16 cellular contexts compared by ENCODE assay signal in the genomic region with DNA sequence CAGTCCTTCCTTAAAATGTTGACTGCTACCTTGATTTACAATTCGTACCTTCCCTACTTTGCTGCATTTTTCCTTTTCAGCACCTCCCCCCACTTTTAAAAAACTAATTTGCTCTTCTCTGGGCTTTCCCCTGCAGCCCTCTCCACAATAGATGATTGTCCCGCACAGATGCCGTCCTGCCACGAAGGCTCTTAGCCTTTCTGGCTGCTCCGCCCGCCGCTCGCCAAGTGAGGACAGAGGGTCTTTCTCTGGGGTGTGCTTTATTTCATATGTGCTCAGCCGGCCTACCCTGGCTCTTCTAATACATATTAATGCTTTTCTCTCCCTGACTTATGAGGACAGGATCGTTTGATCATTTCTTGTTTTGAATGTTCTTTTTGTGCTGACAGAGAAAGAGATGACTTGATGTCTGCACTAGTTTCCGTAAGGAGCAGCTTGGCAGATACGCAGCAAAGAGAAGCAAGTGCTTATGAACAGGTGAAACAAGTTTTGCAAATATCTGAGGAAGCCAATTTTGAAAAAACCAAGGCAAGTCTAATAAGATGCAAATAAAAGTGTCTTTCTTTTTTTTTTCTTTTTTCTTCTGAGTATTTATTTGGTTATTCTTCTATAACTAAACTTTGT.
DNase-seq lines count a peak whose midpoint lies in the region; ATAC-seq, FAIRE-seq and TF ChIP-seq lines count a peak whose summit lies in the region.
"Had no signal": no experiment of that assay in that cellular context is flagged by ENCODE, and none has a peak within 500 bp of the region (broad histone marks: within the 10 kb centered on the region; RNA-seq: fewer than 3 reads in every experiment).

No MANE protein-coding gene starts in this region.

- DNase-seq in H9 (peak; percentile 47), astrocyte (ENCODE audit: low read depth) (no peak), posterior cingulate gyrus (peak; percentile 62 to 97 (median 78)), NCI-H1105 treated with DMSO at 0.1 percent for 48 hours (lab: John Stamatoyannopoulos, UW) (no peak), omental fat pad (ENCODE audit: low spot score) (no peak), ascending aorta (ENCODE audit: low spot score in 2 of 2) (no peak)
- DNase-seq in stimulated activated naive CD8-positive, alpha-beta T cell treated with anti-CD3 and anti-CD28 coated beads, Interleukin-15, Interleukin-2, amounts not matched to agents 100 U/mL and 50 U/mL, for 24 hours: no peak
- DNase-seq: activated CD8-positive, alpha-beta memory T cell treated with anti-CD3 and anti-CD28 coated beads, Interleukin-2, amount 50 U/mL, for 4 hours; activated naive CD4-positive, alpha-beta T cell treated with anti-CD3 and anti-CD28 coated beads, Interleukin-2, amount 50 U/mL, for 16 hours; DMS 273 treated with DMSO at 0.1 percent for 48 hours; NCI-H1436; NCI-H524; spleen; stomach had no signal

- H2BK12ac ChIP-seq in H9 (ENCODE audit: insufficient read length, low read depth, low read length): no peak overlapping the region

- H3K4ac ChIP-seq in H9 (ENCODE audit: low read depth, low read length): no peak overlapping the region

- H4K20me1 ChIP-seq in H9 (ENCODE audit: control insufficient read depth, insufficient read depth, insufficient read length) (no peaks in the 10 kb centered on the region), astrocyte (ENCODE audit: insufficient read depth, low read length) (peaks cover 4% of the 10 kb centered on the region)

- no peak for ATAC-seq in omental fat pad (ENCODE audit: low FRiP score)
- ATAC-seq in stimulated activated naive CD8-positive, alpha-beta T cell treated with anti-CD3 and anti-CD28 coated beads, Interleukin-15, Interleukin-2, amounts not matched to agents 100 U/mL and 50 U/mL, for 24 hours: no peak

- H2BK120ac ChIP-seq in H9 (ENCODE audit: low read depth, low read length, poor library complexity, severe bottlenecking): no peak overlapping the region

- no peak overlapping the region for H4K91ac ChIP-seq in H9 (ENCODE audit: insufficient read length, low read depth, low read length)

- H3K4me2 ChIP-seq in H9 (ENCODE audit: insufficient read depth, insufficient read length, low read length) (peak overlapping the region; percentile 30), astrocyte (ENCODE audit: low read length) (peak overlapping the region; percentile 27)

- intact Hi-C loops in posterior cingulate gyrus (cut with DNase I): loop anchor here (2.0 kb wide), 1 partner anchor 62 kb away; a partner anchor contains a TSS
- intact Hi-C loops in ascending aorta (cut with DNase I): no loop called here

- H3K23ac ChIP-seq in H9 (ENCODE audit: insufficient read length, low read depth, low read length): no peak overlapping the region

- no peak for TF ChIP-seq CTCF in H9 (conservative IDR thresholded peaks at IDR 0.05)
- TF ChIP-seq CTCF in astrocyte (IDR thresholded peaks at IDR 0.05; ENCODE audit: insufficient read depth, low read depth, low read length): no peak
- no peak for TF ChIP-seq CTCF in omental fat pad (IDR thresholded peaks at IDR 0.05)
- TF ChIP-seq CTCF in ascending aorta (IDR thresholded peaks at IDR 0.05): no peak

- H3K4me3 ChIP-seq in astrocyte (ENCODE audit: insufficient read depth, low read depth, low read length) (no peak overlapping the region), iPS-18a (ENCODE audit: low read length) (peak overlapping the region; percentile 36), ascending aorta (no peak overlapping the region)
- H3K4me3 ChIP-seq: esophagus muscularis mucosa, spleen, stomach had no signal

- H3K27ac Mint-ChIP-seq in H9 (peak overlapping the region; percentile 28 to 90 (median 72); a peak in 6 of 7 replicates), astrocyte (ENCODE audit: unreplicated experiment) (peak overlapping the region; percentile 70)

- H3K27me3 ChIP-seq in H9 (ENCODE audit: insufficient read depth, low read length) (no peaks in the 10 kb centered on the region), astrocyte (ENCODE audit: insufficient read depth, low read length) (no peaks in the 10 kb centered on the region), iPS-18a (ENCODE audit: control insufficient read depth, insufficient read depth, low read length) (no peaks in the 10 kb centered on the region), ascending aorta (no peaks in the 10 kb centered on the region)
- H3K27me3 ChIP-seq: esophagus muscularis mucosa, spleen, stomach had no signal

- H3K27ac ChIP-seq in H9 (ENCODE audit: insufficient read length, low read depth, low read length) (no peak overlapping the region), astrocyte (ENCODE audit: low read depth, low read length) (no peak overlapping the region), iPS-18a (ENCODE audit: low read length) (no peak overlapping the region), ascending aorta (no peak overlapping the region)
- H3K27ac ChIP-seq: esophagus muscularis mucosa, spleen, stomach had no signal

- H3K79me2 ChIP-seq in H9 (ENCODE audit: insufficient read depth, low read length) (no peaks in the 10 kb centered on the region), astrocyte (ENCODE audit: insufficient read depth, low read length) (peaks cover 5% of the 10 kb centered on the region)

- H2BK15ac ChIP-seq in H9 (ENCODE audit: low read depth, low read length): no peak overlapping the region

- H2AFZ ChIP-seq in H9 (ENCODE audit: low read length) (peak overlapping the region; percentile 74), astrocyte (ENCODE audit: low read depth, low read length) (no peak overlapping the region)

- H3K18ac ChIP-seq in H9 (ENCODE audit: insufficient read length, low read depth, low read length): no peak overlapping the region

- no peak overlapping the region for H2BK5ac ChIP-seq in H9 (ENCODE audit: insufficient read length, low read length)

- H3K9me3 ChIP-seq in H9 (ENCODE audit: control insufficient read depth, low read depth, low read length): no peaks in the 10 kb centered on the region
- no peaks in the 10 kb centered on the region for H3K9me3 ChIP-seq in astrocyte (ENCODE audit: insufficient read depth, low read depth, low read length)
- no peaks in the 10 kb centered on the region for H3K9me3 ChIP-seq in iPS-18a (ENCODE audit: control insufficient read depth, low read depth, low read length)
- no peaks in the 10 kb centered on the region for H3K9me3 ChIP-seq in ascending aorta
- H3K9me3 ChIP-seq: esophagus muscularis mucosa, spleen, stomach had no signal

- H3K56ac ChIP-seq in H9 (ENCODE audit: insufficient read length, low read depth, low read length): no peak overlapping the region

- H3K27me3 Mint-ChIP-seq in H9 (ENCODE audit: low read depth): no peaks in the 10 kb centered on the region
- no peaks in the 10 kb centered on the region for H3K27me3 Mint-ChIP-seq in astrocyte (ENCODE audit: low read depth, unreplicated experiment)

- H2AK5ac ChIP-seq in H9 (ENCODE audit: insufficient read length, low read length): no peak overlapping the region

- H3T11ph ChIP-seq in H9 (ENCODE audit: low read length): no peak overlapping the region

- H3K14ac ChIP-seq in H9 (ENCODE audit: insufficient read depth, low read length): no peak overlapping the region

- peak overlapping the region; percentile 9 to 55; a peak in 4 of 5 replicates for H3K4me3 Mint-ChIP-seq in H9
- peak overlapping the region; percentile 71 for H3K4me3 Mint-ChIP-seq in astrocyte (ENCODE audit: unreplicated experiment)

- H3K9me3 Mint-ChIP-seq in H9: no peaks in the 10 kb centered on the region
- H3K9me3 Mint-ChIP-seq in astrocyte (ENCODE audit: unreplicated experiment): peaks cover 6% of the 10 kb centered on the region

- no peak for FAIRE-seq in astrocyte (lab: Jason Lieb, UNC)

- H3K9ac ChIP-seq in H9 (ENCODE audit: extremely low read depth, insufficient read length, low read length): no peak overlapping the region
- no peak overlapping the region for H3K9ac ChIP-seq in astrocyte (ENCODE audit: low read length)
- H3K9ac ChIP-seq in iPS-18a (ENCODE audit: low read length): peak overlapping the region; percentile 35

- H3K23me2 ChIP-seq in H9 (ENCODE audit: insufficient read length, low read depth, low read length, poor library complexity, severe bottlenecking): no peaks in the 10 kb centered on the region

- WGBS in H9 (ENCODE audit: extremely low coverage, insufficient read length, low lambda C conversion rate): no CpG with 5 or more reads among the region's 12 CpGs

- no peaks in the 10 kb centered on the region for H3K79me1 ChIP-seq in H9 (ENCODE audit: insufficient read depth, low read depth, low read length, poor library complexity, severe bottlenecking)

- peaks cover 0 to 5% (median 5%) of the 10 kb centered on the region in 3 experiments; a peak in 4 of 7 replicates for H3K36me3 Mint-ChIP-seq in H9 (ENCODE audit: insufficient read depth in 1 of 3, low read depth in 3 of 3)
- H3K36me3 Mint-ChIP-seq in astrocyte (ENCODE audit: low read depth, unreplicated experiment): peaks cover 13% of the 10 kb centered on the region

- no peak overlapping the region for H4K5ac ChIP-seq in H9 (ENCODE audit: insufficient read length, low read depth, low read length)

- peaks cover 17 to 24% of the 10 kb centered on the region in 2 experiments for H3K4me1 Mint-ChIP-seq in H9
- peaks cover 18% of the 10 kb centered on the region for H3K4me1 Mint-ChIP-seq in astrocyte (ENCODE audit: low read depth, unreplicated experiment)

- H3K4me1 ChIP-seq in H9 (ENCODE audit: insufficient read depth, low read length) (no peaks in the 10 kb centered on the region), astrocyte (ENCODE audit: insufficient read depth, low read length) (peaks cover 2% of the 10 kb centered on the region), iPS-18a (ENCODE audit: control insufficient read depth, low read depth, low read length) (peaks cover 22% of the 10 kb centered on the region), ascending aorta (no peaks in the 10 kb centered on the region)

- peaks cover 20% of the 10 kb centered on the region for H3K36me3 ChIP-seq in astrocyte (ENCODE audit: insufficient read depth, low read length)
- no peaks in the 10 kb centered on the region for H3K36me3 ChIP-seq in iPS-18a (ENCODE audit: control insufficient read depth, low read depth, low read length)
- peaks cover 10 to 19% of the 10 kb centered on the region in 2 donors for H3K36me3 ChIP-seq in ascending aorta

- H4K8ac ChIP-seq in H9 (replicated peaks; ENCODE audit: insufficient read length, low read depth, low read length): no peak overlapping the region

- no peak overlapping the region for H2BK20ac ChIP-seq in H9 (ENCODE audit: low read depth, low read length, poor library complexity, severe bottlenecking)

Comparison
In these comparisons a context has a peak if more than half of its experiments do, and no peak if none do; other contexts are left out.
1. DNase-seq: peak in H9 (single experiment) and posterior cingulate gyrus (10 of 10); none in astrocyte (single experiment), NCI-H1105 treated with DMSO at 0.1 percent for 48 hours (single experiment), omental fat pad (single experiment), ascending aorta (0 of 2) and stimulated activated naive CD8-positive, alpha-beta T cell treated with anti-CD3 and anti-CD28 coated beads, Interleukin-15, Interleukin-2, amounts not matched to agents 100 U/mL and 50 U/mL, for 24 hours (single experiment).